ENCODE assay signal across 1 cellular context in the genomic region with DNA sequence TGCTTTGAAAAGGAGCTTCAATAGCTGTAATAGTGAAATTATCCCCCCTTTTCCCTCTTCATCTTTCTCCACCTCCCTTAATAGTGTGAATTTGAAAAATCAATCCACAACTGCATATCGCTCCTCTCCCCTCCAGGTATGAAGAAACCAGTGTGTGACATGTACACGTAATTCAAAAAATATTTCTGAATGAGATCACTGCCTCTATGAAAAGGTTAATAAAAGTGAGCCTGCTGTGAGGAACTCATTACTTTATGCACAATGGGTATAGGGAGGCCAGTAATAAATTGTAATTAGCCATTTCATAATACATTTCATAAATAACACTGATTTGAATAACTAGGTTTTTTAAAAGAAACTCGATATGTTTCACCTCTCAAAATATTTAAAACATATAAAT.
TF ChIP-seq lines count a peak whose summit lies in the region.

No MANE protein-coding gene starts in this region.

TF ChIP-seq in SK-N-SH treated with all-trans-retinoic acid at 6 μM for 48 hours, 23 proteins besides CTCF, POLR2A, EP300 and RAD21 (continued from another document):
- TF ChIP-seq, protein P1, sequence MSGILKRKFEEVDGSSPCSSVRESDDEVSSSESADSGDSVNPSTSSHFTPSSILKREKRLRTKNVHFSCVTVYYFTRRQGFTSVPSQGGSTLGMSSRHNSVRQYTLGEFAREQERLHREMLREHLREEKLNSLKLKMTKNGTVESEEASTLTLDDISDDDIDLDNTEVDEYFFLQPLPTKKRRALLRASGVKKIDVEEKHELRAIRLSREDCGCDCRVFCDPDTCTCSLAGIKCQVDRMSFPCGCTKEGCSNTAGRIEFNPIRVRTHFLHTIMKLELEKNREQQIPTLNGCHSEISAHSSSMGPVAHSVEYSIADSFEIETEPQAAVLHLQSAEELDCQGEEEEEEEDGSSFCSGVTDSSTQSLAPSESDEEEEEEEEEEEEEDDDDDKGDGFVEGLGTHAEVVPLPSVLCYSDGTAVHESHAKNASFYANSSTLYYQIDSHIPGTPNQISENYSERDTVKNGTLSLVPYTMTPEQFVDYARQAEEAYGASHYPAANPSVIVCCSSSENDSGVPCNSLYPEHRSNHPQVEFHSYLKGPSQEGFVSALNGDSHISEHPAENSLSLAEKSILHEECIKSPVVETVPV (CRISPR knock-in tag; IDR thresholded peaks at IDR 0.05) = no peak
- TF ChIP-seq, protein P2, sequence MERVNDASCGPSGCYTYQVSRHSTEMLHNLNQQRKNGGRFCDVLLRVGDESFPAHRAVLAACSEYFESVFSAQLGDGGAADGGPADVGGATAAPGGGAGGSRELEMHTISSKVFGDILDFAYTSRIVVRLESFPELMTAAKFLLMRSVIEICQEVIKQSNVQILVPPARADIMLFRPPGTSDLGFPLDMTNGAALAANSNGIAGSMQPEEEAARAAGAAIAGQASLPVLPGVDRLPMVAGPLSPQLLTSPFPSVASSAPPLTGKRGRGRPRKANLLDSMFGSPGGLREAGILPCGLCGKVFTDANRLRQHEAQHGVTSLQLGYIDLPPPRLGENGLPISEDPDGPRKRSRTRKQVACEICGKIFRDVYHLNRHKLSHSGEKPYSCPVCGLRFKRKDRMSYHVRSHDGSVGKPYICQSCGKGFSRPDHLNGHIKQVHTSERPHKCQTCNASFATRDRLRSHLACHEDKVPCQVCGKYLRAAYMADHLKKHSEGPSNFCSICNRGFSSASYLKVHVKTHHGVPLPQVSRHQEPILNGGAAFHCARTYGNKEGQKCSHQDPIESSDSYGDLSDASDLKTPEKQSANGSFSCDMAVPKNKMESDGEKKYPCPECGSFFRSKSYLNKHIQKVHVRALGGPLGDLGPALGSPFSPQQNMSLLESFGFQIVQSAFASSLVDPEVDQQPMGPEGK (CRISPR knock-in tag; IDR thresholded peaks at IDR 0.05; ENCODE audit: borderline replicate concordance) = no peak
